ENCODE assay signal across 11 cellular contexts in genomic region chr15:91926871-91927270, GRCh38.
DNase-seq lines count a peak whose midpoint lies in the region; ATAC-seq and TF ChIP-seq lines count a peak whose summit lies in the region.
"Had no signal": no experiment of that assay in that cellular context is flagged by ENCODE, and none has a peak within 500 bp of the region (broad histone marks: within the 10 kb centered on the region; RNA-seq: fewer than 3 reads in every experiment).

No MANE protein-coding gene starts in this region.

- H3K4me1 ChIP-seq in right atrium auricular region, result peaks cover 0 to 88% of the 10 kb centered on the region in 2 donors
- H3K4me1 ChIP-seq in transverse colon, result peaks cover 14 to 68% (median 45%) of the 10 kb centered on the region in 4 donors

- POLR2A ChIA-PET in WTC11 (lab: Charles Lee), result interaction anchor here (0.7 kb wide), 1 partner anchor 479 kb away, joined by 3 read pairs; no protein-coding TSS in a partner anchor

- H3K9me3 ChIP-seq in right atrium auricular region (no peaks in the 10 kb centered on the region), transverse colon (no peaks in the 10 kb centered on the region)

- in situ Hi-C loops in transverse colon (cut with MboI; ENCODE audit: low pct_ligation_motif_present in 1 of 4, low pct_unique_long_range_greater_than_20kb in 1 of 4, low sequenced_read_pairs in 3 of 4), result no loop called here

- peak; percentile 50 for ATAC-seq in WTC11
- ATAC-seq in GM21576 (IDR thresholded peaks at IDR 0.05; ENCODE audit: unreplicated experiment), result no peak
- ATAC-seq in HG03108 (IDR thresholded peaks at IDR 0.05; ENCODE audit: unreplicated experiment), result no peak
- ATAC-seq in activated T-cell treated with anti-CD3 and anti-CD28 coated beads, Interleukin-2, amount 50 U/mL, for 72 hours (replicated peaks in 1 of 2), result no peak

- H3K36me3 ChIP-seq in right atrium auricular region (no peaks in the 10 kb centered on the region), transverse colon (no peaks in the 10 kb centered on the region)

- no peak overlapping the region for H3K4me3 Mint-ChIP-seq in WTC11
- H3K4me3 Mint-ChIP-seq in activated T-cell treated with anti-CD3 and anti-CD28 coated beads, Interleukin-2, amount 50 U/mL, for 72 hours, result no peak overlapping the region
- H3K4me3 Mint-ChIP-seq: activated naive CD8-positive, alpha-beta T cell; endodermal cell had no signal

- peaks cover 23% of the 10 kb centered on the region for H3K27me3 Mint-ChIP-seq in WTC11 (ENCODE audit: low read depth)
- no peaks in the 10 kb centered on the region for H3K27me3 Mint-ChIP-seq in activated T-cell treated with anti-CD3 and anti-CD28 coated beads, Interleukin-2, amount 50 U/mL, for 72 hours (ENCODE audit: low read depth)
- H3K27me3 Mint-ChIP-seq: activated naive CD8-positive, alpha-beta T cell had no signal

- DNase-seq in NCI-H2227 treated with DMSO at 0.1 percent for 48 hours (lab: John Stamatoyannopoulos, UW), result peak; percentile 9
- DNase-seq in NCI-H2227 (lab: John Stamatoyannopoulos, UW; ENCODE audit: unreplicated experiment), result no peak
- DNase-seq in WTC11 (ENCODE audit: low spot score), result no peak
- DNase-seq in right atrium auricular region (ENCODE audit: low spot score), result no peak
- DNase-seq in transverse colon, result no peak
- no peak for DNase-seq in activated T-cell treated with anti-CD3 and anti-CD28 coated beads, Interleukin-2, amount 50 U/mL, for 72 hours
- DNase-seq: activated CD8-positive, alpha-beta memory T cell treated with anti-CD3 and anti-CD28 coated beads for 24 hours; endodermal cell had no signal

- intact Hi-C loops in transverse colon (cut with DNase I; ENCODE audit: low total_unique reads), result no loop called here

- peak overlapping the region; percentile 48 to 71 for H3K27ac ChIP-seq in right atrium auricular region
- peak overlapping the region; percentile 33 to 74 (median 69) for H3K27ac ChIP-seq in transverse colon

- no peak overlapping the region for H3K4me3 ChIP-seq in right atrium auricular region
- no peak overlapping the region for H3K4me3 ChIP-seq in transverse colon

- no peak overlapping the region for H3K27ac Mint-ChIP-seq in WTC11
- no peak overlapping the region for H3K27ac Mint-ChIP-seq in activated T-cell treated with anti-CD3 and anti-CD28 coated beads, Interleukin-2, amount 50 U/mL, for 72 hours
- H3K27ac Mint-ChIP-seq: activated naive CD8-positive, alpha-beta T cell; endodermal cell had no signal

- WGBS in transverse colon (ENCODE audit: low coverage in 1 of 2), 2 donors, result 40 to 43% methylated on average over 4 of the region's 4 CpGs

- TF ChIP-seq CTCF in WTC11 (IDR thresholded peaks at IDR 0.05) (no peak), right atrium auricular region (IDR thresholded peaks at IDR 0.05) (no peak), transverse colon (IDR thresholded peaks at IDR 0.05) (no peak)

- H3K27me3 ChIP-seq in right atrium auricular region, result no peaks in the 10 kb centered on the region
- H3K27me3 ChIP-seq in transverse colon, result no peaks in the 10 kb centered on the region

- H3K36me3 Mint-ChIP-seq in WTC11, result no peaks in the 10 kb centered on the region
- no peaks in the 10 kb centered on the region for H3K36me3 Mint-ChIP-seq in activated T-cell treated with anti-CD3 and anti-CD28 coated beads, Interleukin-2, amount 50 U/mL, for 72 hours (ENCODE audit: insufficient read depth in 2 of 2)

- CTCF ChIA-PET in WTC11 (lab: Charles Lee), result interaction anchor here (1.5 kb wide), 1 partner anchor 20 kb away, joined by 5 read pairs; no protein-coding TSS in a partner anchor

- peaks cover 57% of the 10 kb centered on the region for H3K4me1 Mint-ChIP-seq in WTC11
- H3K4me1 Mint-ChIP-seq in activated T-cell treated with anti-CD3 and anti-CD28 coated beads, Interleukin-2, amount 50 U/mL, for 72 hours (ENCODE audit: low read depth), result peaks cover 11% of the 10 kb centered on the region

- TF ChIP-seq POLR2A in transverse colon (IDR thresholded peaks at IDR 0.05), result no peak

- TF ChIP-seq EP300 in transverse colon (IDR thresholded peaks at IDR 0.05; ENCODE audit: low read depth), result no peak

- H3K9me3 Mint-ChIP-seq in WTC11, result no peaks in the 10 kb centered on the region; the same call in 1 of the 2 replicates
- H3K9me3 Mint-ChIP-seq in activated T-cell treated with anti-CD3 and anti-CD28 coated beads, Interleukin-2, amount 50 U/mL, for 72 hours, result no peaks in the 10 kb centered on the region
- H3K9me3 Mint-ChIP-seq: endodermal cell had no signal

TF ChIP-seq in WTC11, 78 proteins besides CTCF, POLR2A, EP300 and RAD21:
- TF ChIP-seq FOXK1 (CRISPR knock-in tag; IDR thresholded peaks at IDR 0.05), result no peak
- TF ChIP-seq FOXP1 (CRISPR knock-in tag; IDR thresholded peaks at IDR 0.05; ENCODE audit: borderline replicate concordance), result no peak
